In genomic region chr12:25321772-25322171, GRCh38 we compare ENCODE assay signal across 22 cellular contexts.
DNase-seq lines count a peak whose midpoint lies in the region; ATAC-seq lines count a peak whose summit lies in the region.
"Had no signal": no experiment of that assay in that cellular context is flagged by ENCODE, and none has a peak within 500 bp of the region (broad histone marks: within the 10 kb centered on the region; RNA-seq: fewer than 3 reads in every experiment).

No MANE protein-coding gene starts in this region.

- no peaks in the 10 kb centered on the region for H3K36me3 Mint-ChIP-seq in activated naive CD4-positive, alpha-beta T cell treated with anti-CD3 and anti-CD28 coated beads, Interleukin-2, amount 50 U/mL, for 24 hours
- H3K36me3 Mint-ChIP-seq in immature natural killer cell = no peaks in the 10 kb centered on the region
- H3K36me3 Mint-ChIP-seq in stimulated activated memory B cell treated with anti-CD40 and anti-IgM and Interleukin-4, amounts not matched to agents 10 μg/mL and 1 μg/mL and 100 μg/mL, for 72 hours = no peaks in the 10 kb centered on the region

- H3K36me3 ChIP-seq in KOPT-K1 (ENCODE audit: insufficient read depth, low read length) = no peaks in the 10 kb centered on the region
- H3K36me3 ChIP-seq: brain microvascular endothelial cell, WERI-Rb-1 had no signal

- H3K27me3 Mint-ChIP-seq in activated naive CD4-positive, alpha-beta T cell treated with anti-CD3 and anti-CD28 coated beads, Interleukin-2, amount 50 U/mL, for 24 hours = no peaks in the 10 kb centered on the region
- no peaks in the 10 kb centered on the region for H3K27me3 Mint-ChIP-seq in immature natural killer cell (ENCODE audit: low read depth in 3 of 3)
- H3K27me3 Mint-ChIP-seq in stimulated activated memory B cell treated with anti-CD40 and anti-IgM and Interleukin-4, amounts not matched to agents 10 μg/mL and 1 μg/mL and 100 μg/mL, for 72 hours = no peaks in the 10 kb centered on the region

- peak overlapping the region; percentile 85 for H3K4me3 Mint-ChIP-seq in activated naive CD4-positive, alpha-beta T cell treated with anti-CD3 and anti-CD28 coated beads, Interleukin-2, amount 50 U/mL, for 24 hours
- peak overlapping the region in 2 of 5 donors; percentile 73 to 85 for H3K4me3 Mint-ChIP-seq in immature natural killer cell
- H3K4me3 Mint-ChIP-seq in stimulated activated memory B cell treated with anti-CD40 and anti-IgM and Interleukin-4, amounts not matched to agents 10 μg/mL and 1 μg/mL and 100 μg/mL, for 72 hours = no peak overlapping the region
- H3K4me3 Mint-ChIP-seq: HFFc6 had no signal

- H3K9me3 ChIP-seq in KOPT-K1 (ENCODE audit: insufficient read depth, low read length, poor library complexity, severe bottlenecking) = no peaks in the 10 kb centered on the region
- H3K9me3 ChIP-seq: mucosa of descending colon, SK-N-SH had no signal

- ATAC-seq in stimulated activated memory B cell treated with anti-CD40 and anti-IgM and Interleukin-4, amounts not matched to agents 10 μg/mL and 1 μg/mL and 100 μg/mL, for 72 hours = no peak
- no peak for ATAC-seq in HG03378 (IDR thresholded peaks at IDR 0.05; ENCODE audit: unreplicated experiment)
- ATAC-seq: GM12878, PC-3, right cardiac atrium had no signal

- H3K9me3 Mint-ChIP-seq in activated naive CD4-positive, alpha-beta T cell treated with anti-CD3 and anti-CD28 coated beads, Interleukin-2, amount 50 U/mL, for 24 hours = no peaks in the 10 kb centered on the region
- H3K9me3 Mint-ChIP-seq in immature natural killer cell = no peaks in the 10 kb centered on the region
- H3K9me3 Mint-ChIP-seq in stimulated activated memory B cell treated with anti-CD40 and anti-IgM and Interleukin-4, amounts not matched to agents 10 μg/mL and 1 μg/mL and 100 μg/mL, for 72 hours = no peaks in the 10 kb centered on the region
- H3K9me3 Mint-ChIP-seq: HFFc6 had no signal

- peak overlapping the region; percentile 58 for H3K27ac ChIP-seq in KOPT-K1 (ENCODE audit: low read depth, low read length, poor library complexity, severe bottlenecking)
- H3K27ac ChIP-seq: brain microvascular endothelial cell, GM23248, WERI-Rb-1 had no signal

- H3K4me1 Mint-ChIP-seq in activated naive CD4-positive, alpha-beta T cell treated with anti-CD3 and anti-CD28 coated beads, Interleukin-2, amount 50 U/mL, for 24 hours = peaks cover 50% of the 10 kb centered on the region
- peaks cover 48 to 71% of the 10 kb centered on the region in 2 donors for H3K4me1 Mint-ChIP-seq in immature natural killer cell
- peaks cover 58% of the 10 kb centered on the region for H3K4me1 Mint-ChIP-seq in stimulated activated memory B cell treated with anti-CD40 and anti-IgM and Interleukin-4, amounts not matched to agents 10 μg/mL and 1 μg/mL and 100 μg/mL, for 72 hours

- DNase-seq in activated naive CD4-positive, alpha-beta T cell (lab: John Stamatoyannopoulos, UW) = no peak
- no peak for DNase-seq in immature natural killer cell
- no peak for DNase-seq in LoVo (ENCODE audit: low spot score)
- no peak for DNase-seq in Kasumi-1 (lab: John Stamatoyannopoulos, UW)
- DNase-seq: activated effector memory CD4-positive, alpha-beta T cell treated with Interleukin-2 at 50 U/mL for 16 hours; brain microvascular endothelial cell; C1 segment of cervical spinal cord; GM23248; HFFc6; mucosa of descending colon; NCI-H446 treated with DMSO at 0.1 percent for 48 hours; PC-3; right cardiac atrium; SK-N-SH; stimulated activated CD4-positive, alpha-beta T cell treated with anti-CD3 and anti-CD28 coated beads, Interleukin-2, amount 100 ng/mL, for 24 hours; T-helper 9 cell; WERI-Rb-1 had no signal

- peak overlapping the region; percentile 99 for H3K27ac Mint-ChIP-seq in activated naive CD4-positive, alpha-beta T cell treated with anti-CD3 and anti-CD28 coated beads, Interleukin-2, amount 50 U/mL, for 24 hours
- H3K27ac Mint-ChIP-seq in immature natural killer cell = peak overlapping the region; percentile 15 to 92 (median 87)
- peak overlapping the region; percentile 82 for H3K27ac Mint-ChIP-seq in stimulated activated memory B cell treated with anti-CD40 and anti-IgM and Interleukin-4, amounts not matched to agents 10 μg/mL and 1 μg/mL and 100 μg/mL, for 72 hours
- H3K27ac Mint-ChIP-seq: HFFc6 had no signal
